ENCODE assay signal across 10 cellular contexts in the genomic region with DNA sequence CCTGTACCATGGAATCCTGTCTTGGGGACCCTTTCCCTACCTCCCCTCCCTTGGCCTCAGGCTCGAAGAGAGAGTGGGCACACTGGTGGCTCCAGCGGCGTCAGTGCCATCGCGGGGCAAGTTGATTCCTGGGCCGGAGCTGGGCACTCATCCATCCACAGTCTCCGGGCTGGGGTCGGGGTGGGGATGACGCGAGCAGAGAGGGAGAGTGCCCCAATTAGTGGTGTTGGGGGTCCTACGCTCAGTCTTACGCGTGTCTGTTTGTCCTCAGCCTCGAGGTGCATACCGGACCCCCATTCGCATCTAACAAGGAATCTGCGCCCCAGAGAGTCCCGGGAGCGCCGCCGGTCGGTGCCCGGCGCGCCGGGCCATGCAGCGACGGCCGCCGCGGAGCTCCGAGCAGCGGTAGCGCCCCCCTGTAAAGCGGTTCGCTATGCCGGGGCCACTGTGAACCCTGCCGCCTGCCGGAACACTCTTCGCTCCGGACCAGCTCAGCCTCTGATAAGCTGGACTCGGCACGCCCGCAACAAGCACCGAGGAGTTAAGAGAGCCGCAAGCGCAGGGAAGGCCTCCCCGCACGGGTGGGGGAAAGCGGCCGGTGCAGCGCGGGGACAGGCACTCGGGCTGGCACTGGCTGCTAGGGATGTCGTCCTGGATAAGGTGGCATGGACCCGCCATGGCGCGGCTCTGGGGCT.
A peak's percentile ranks its signal among the peaks of the same experiment; 100 is the strongest.
DNase-seq lines count a peak whose midpoint lies in the region; ATAC-seq and TF ChIP-seq lines count a peak whose summit lies in the region.
"Had no signal": no experiment of that assay in that cellular context is flagged by ENCODE, and none has a peak within 500 bp of the region (broad histone marks: within the 10 kb centered on the region; RNA-seq: fewer than 3 reads in every experiment).

No MANE protein-coding gene starts in this region.

- H3K9me3 Mint-ChIP-seq in nephron progenitor cell = peaks cover 8% of the 10 kb centered on the region

- peaks cover 72% of the 10 kb centered on the region for H3K27me3 Mint-ChIP-seq in nephron progenitor cell (ENCODE audit: low read depth, poor library complexity)

- CTCF ChIA-PET in AG04449 (lab: Yijun Ruan, JAX) = interaction anchor here (1.7 kb wide), 1 partner anchor 27 kb away, joined by 4 read pairs; no protein-coding TSS in a partner anchor

- POLR2A ChIA-PET in AG04449 (lab: Yijun Ruan, JAX) = no interaction called here

- H3K36me3 Mint-ChIP-seq in nephron progenitor cell (ENCODE audit: low read depth) = peaks cover 8% of the 10 kb centered on the region
- H3K36me3 Mint-ChIP-seq: naive thymus-derived CD4-positive, alpha-beta T cell had no signal

- no peak for TF ChIP-seq CTCF in AG04449 (IDR thresholded peaks at IDR 0.05; ENCODE audit: insufficient read depth, low read length, missing control alignments)
- no peak for TF ChIP-seq CTCF in epithelial cell of esophagus (IDR thresholded peaks at IDR 0.05; ENCODE audit: insufficient read depth, low read depth, low read length, missing control alignments)
- TF ChIP-seq CTCF in nephron progenitor cell (IDR thresholded peaks at IDR 0.05) = no peak

- peak; percentile 19 for ATAC-seq in HG03432 (IDR thresholded peaks at IDR 0.05; ENCODE audit: unreplicated experiment)
- ATAC-seq in HG03039 (IDR thresholded peaks at IDR 0.05; ENCODE audit: unreplicated experiment) = no peak
- ATAC-seq: K562 had no signal

- peak overlapping the region; percentile 55 for H3K4me3 ChIP-seq in AG04449 (ENCODE audit: low read depth, low read length)
- H3K4me3 ChIP-seq in epithelial cell of esophagus (ENCODE audit: low read length) = peak overlapping the region; percentile 2
- no peak overlapping the region for H3K4me3 ChIP-seq in HAP-1
- H3K4me3 ChIP-seq: K562 had no signal

- peak overlapping the region; percentile 87 for H3K4me3 Mint-ChIP-seq in nephron progenitor cell

- peaks cover 56% of the 10 kb centered on the region for H3K27me3 ChIP-seq in HAP-1 (ENCODE audit: low read depth)

- H3K9me3 ChIP-seq in HAP-1 = no peaks in the 10 kb centered on the region

- DNase-seq in AG04449 (ENCODE audit: low read depth, low spot score) (no peak), epithelial cell of esophagus (ENCODE audit: low read depth) (peak; percentile 8), nephron progenitor cell (peak; percentile 58), HAP-1 (ENCODE audit: low spot score in 2 of 2) (no peak), GM19240 (ENCODE audit: insufficient read length, low spot score) (no peak), NCI-H510A (lab: John Stamatoyannopoulos, UW) (no peak)

- H3K4me1 ChIP-seq in HAP-1 = no peaks in the 10 kb centered on the region

- no peak overlapping the region for H3K27ac Mint-ChIP-seq in nephron progenitor cell
- H3K27ac Mint-ChIP-seq: naive thymus-derived CD4-positive, alpha-beta T cell had no signal

- in situ Hi-C loops in HAP-1 (cut with MboI; ENCODE audit: low sequenced_read_pairs) = loop anchor here (25.0 kb wide), 1 partner anchor 742 kb away; no protein-coding TSS in a partner anchor

- no peaks in the 10 kb centered on the region for H3K36me3 ChIP-seq in HAP-1 (replicated peaks)

- peaks cover 60% of the 10 kb centered on the region for H3K4me1 Mint-ChIP-seq in nephron progenitor cell

Comparison
In these comparisons a context has a peak if more than half of its experiments do, and no peak if none do; other contexts are left out.
1. DNase-seq: peak in epithelial cell of esophagus (single experiment) and nephron progenitor cell (single experiment); none in AG04449 (single experiment), HAP-1 (0 of 2), GM19240 (single experiment) and NCI-H510A (single experiment).